11 cellular contexts compared by ENCODE assay signal in genomic region chr2:64405476-64406406, GRCh38. TPM values are rescaled to one million over a fixed set of nuclear protein-coding genes. Genes with fewer than 3 reads are reported as not detected.
DNase-seq lines count a peak whose midpoint lies in the region; TF ChIP-seq lines count a peak whose summit lies in the region.
"Had no signal": no experiment of that assay in that cellular context is flagged by ENCODE, and none has a peak within 500 bp of the region (broad histone marks: within the 10 kb centered on the region; RNA-seq: fewer than 3 reads in every experiment).

No MANE protein-coding gene starts in this region.

- no peak overlapping the region for H3K4me3 ChIP-seq in prostate gland

- H3K27me3 ChIP-seq in prostate gland (replicated peaks; ENCODE audit: insufficient read depth), result no peaks in the 10 kb centered on the region
- H3K27me3 ChIP-seq: BLaER1 treated with 17β-estradiol and CSF1 and Interleukin-3, amounts not matched to agents 10 nM and 100 nM had no signal

- no peaks in the 10 kb centered on the region for H3K9me3 Mint-ChIP-seq in mesothelial cell of epicardium

- H3K9me3 ChIP-seq in prostate gland, result no peaks in the 10 kb centered on the region

- peak overlapping the region; percentile 91 for H3K27ac ChIP-seq in 22Rv1
- no peak overlapping the region for H3K27ac ChIP-seq in prostate gland

- peaks cover 50% of the 10 kb centered on the region for H3K4me1 Mint-ChIP-seq in mesothelial cell of epicardium

- peaks cover 2% of the 10 kb centered on the region for H3K4me1 ChIP-seq in prostate gland (replicated peaks)

- whole genome bisulfite sequencing in prostate gland, result 79% methylated on average over 12 of the region's 12 CpGs

- DNase-seq in LHCN-M2 (ENCODE audit: low read depth) (peak; percentile 45), ecto neural progenitor cell (ENCODE audit: low spot score) (peak; percentile 28), mesothelial cell of epicardium (ENCODE audit: low spot score in 2 of 2, unreplicated experiment in 2 of 2) (no peak), prostate gland (ENCODE audit: low spot score) (no peak), HuH-7.5 (ENCODE audit: low spot score) (no peak), putamen (ENCODE audit: low spot score) (no peak)
- no peak for DNase-seq in activated CD4-positive, alpha-beta T cell treated with anti-CD3 and anti-CD28 coated beads, Interleukin-2, amount 50 U/mL, for 1 hour
- DNase-seq: activated effector memory CD4-positive, alpha-beta T cell treated with anti-CD3 and anti-CD28 coated beads, Interleukin-2, amount 50 U/mL, for 16 hours; NCI-H1436 treated with DMSO at 0.1 percent for 48 hours had no signal

- H3K36me3 Mint-ChIP-seq in mesothelial cell of epicardium, result no peaks in the 10 kb centered on the region

- peak overlapping the region; percentile 57 for H3K27ac Mint-ChIP-seq in mesothelial cell of epicardium

- H3K27me3 Mint-ChIP-seq in mesothelial cell of epicardium (ENCODE audit: low read depth), result no peaks in the 10 kb centered on the region

- intact Hi-C loops in prostate gland (cut with DNase I), result no loop called here

- TF ChIP-seq CTCF in 22Rv1 (IDR thresholded peaks at IDR 0.05) (no peak), mesothelial cell of epicardium (IDR thresholded peaks at IDR 0.05; ENCODE audit: unreplicated experiment) (no peak), prostate gland (IDR thresholded peaks at IDR 0.05) (no peak)

- no peak for TF ChIP-seq POLR2A in prostate gland (IDR thresholded peaks at IDR 0.05)

- no peak overlapping the region for H3K4me3 Mint-ChIP-seq in mesothelial cell of epicardium

- no peaks in the 10 kb centered on the region for H3K36me3 ChIP-seq in prostate gland
- H3K36me3 ChIP-seq: BLaER1 treated with 17β-estradiol and CSF1 and Interleukin-3, amounts not matched to agents 10 nM and 100 nM had no signal

RNA-seq across cellular contexts. Expression of gene LGALSL, which starts 48.2 kb away (rescaled TPM):
- total RNA-seq in LHCN-M2 (2014; rRNA removed) (0.17 and 0.26 TPM in 2 replicates), mesothelial cell of epicardium (15.4 to 20.0 TPM (median 15.6 TPM) in 3 replicates), prostate gland (10 to 100 TPM; 12.8 to 36.7 TPM)
- polyA plus RNA-seq in LHCN-M2 (2012), result 0.46 TPM

Comparison
In these comparisons a context has a peak if more than half of its experiments do, and no peak if none do; other contexts are left out.
1. DNase-seq: peak in LHCN-M2 (single experiment) and ecto neural progenitor cell (single experiment); none in mesothelial cell of epicardium (0 of 2), prostate gland (single experiment), activated CD4-positive, alpha-beta T cell treated with anti-CD3 and anti-CD28 coated beads, Interleukin-2, amount 50 U/mL, for 1 hour (single experiment), HuH-7.5 (single experiment) and putamen (single experiment).
2. RNA of gene LGALSL, which starts 48.2 kb away (total RNA-seq): 12.8 to 36.7 TPM in prostate gland and 15.4 to 20.0 TPM in mesothelial cell of epicardium; 0.17 to 0.26 TPM in LHCN-M2; every median in the first group is over 10 times any median in the second.